In genomic region chr13:25167775-25168174, GRCh38 we compare ENCODE assay signal across 25 cellular contexts. TPM values are rescaled to one million over a fixed set of nuclear protein-coding genes. Genes with fewer than 3 reads are reported as not detected.
DNase-seq lines count a peak whose midpoint lies in the region; ATAC-seq, FAIRE-seq and TF ChIP-seq lines count a peak whose summit lies in the region.
"Had no signal": no experiment of that assay in that cellular context is flagged by ENCODE, and none has a peak within 500 bp of the region (broad histone marks: within the 10 kb centered on the region; RNA-seq: fewer than 3 reads in every experiment).

No MANE protein-coding gene starts in this region.

- CTCF ChIA-PET in A673 (lab: Charles Lee): no interaction called here

- peaks cover 42% of the 10 kb centered on the region for H3K36me3 ChIP-seq in A673 (ENCODE audit: insufficient read depth, low read length, poor library complexity, severe bottlenecking)
- H3K36me3 ChIP-seq: BE2C, HAP-1, SJSA1 had no signal

- ATAC-seq in left cardiac atrium: no peak
- ATAC-seq: Panc1 had no signal

- H3K4me3 Mint-ChIP-seq in brain: peak overlapping the region; percentile 90 to 95 (median 92)
- H3K4me3 Mint-ChIP-seq: CD4-positive, CD25-positive, alpha-beta regulatory T cell had no signal

- peak; percentile 56 for FAIRE-seq in islet of Langerhans (lab: Jason Lieb, UNC)
- FAIRE-seq: HTR-8/SVneo had no signal

- peak overlapping the region; percentile 96 for H3K27ac ChIP-seq in A673 (ENCODE audit: low read depth, low read length, poor library complexity, severe bottlenecking)
- H3K27ac ChIP-seq: SJSA1 had no signal

- BruUV-seq in A673 (replicated peaks; lab: Mats Ljungman, UMichigan): no TSS peak

- TF ChIP-seq CTCF in A673 (conservative IDR thresholded peaks at IDR 0.05; ENCODE audit: low read depth, low read length) (no peak), brain (conservative IDR thresholded peaks at IDR 0.05) (no peak)

- H3K27me3 ChIP-seq in A673 (replicated peaks; ENCODE audit: insufficient read depth, low read depth, low read length, poor library complexity): no peaks in the 10 kb centered on the region

- peaks cover 7% of the 10 kb centered on the region for H3K4me1 ChIP-seq in A673 (ENCODE audit: insufficient read depth, low read length, poor library complexity, severe bottlenecking)
- H3K4me1 ChIP-seq: BE2C had no signal

- H3K9me3 Mint-ChIP-seq in brain: peaks cover 0 to 13% (median 6%) of the 10 kb centered on the region in 5 experiments

- peaks cover 31% of the 10 kb centered on the region for H3K27me3 Mint-ChIP-seq in brain

- DNase-seq in A673 (ENCODE audit: low spot score): peak; percentile 38
- peak; percentile 48 for DNase-seq in NCI-H526 treated with DMSO at 0.1 percent for 48 hours (lab: John Stamatoyannopoulos, UW)
- no peak for DNase-seq in activated CD4-positive, alpha-beta T cell treated with anti-CD3 and anti-CD28 coated beads, Interleukin-2, amount 50 U/mL, for 1 hour
- no peak for DNase-seq in left cardiac atrium
- DNase-seq in NCI-H128 (lab: John Stamatoyannopoulos, UW; ENCODE audit: unreplicated experiment): no peak
- no peak for DNase-seq in kidney glomerular epithelial cell (lab: John Stamatoyannopoulos, UW)
- DNase-seq: BE2C; CD4-positive, CD25-positive, alpha-beta regulatory T cell; COR-L47; GDM1; IMR-90; Karpas-422; NCI-H1048; NCI-H1436 treated with DMSO at 0.1 percent for 48 hours; NCI-H2029 treated with DMSO at 0.1 percent for 48 hours; NCI-H446 treated with DMSO at 0.1 percent for 48 hours; NCI-H774 had no signal

- peaks cover 68% of the 10 kb centered on the region for H3K4me1 Mint-ChIP-seq in brain

- intact Hi-C loops in A673 (cut with micrococcal nuclease; ENCODE audit: unreplicated experiment) (loop anchor here (5.0 kb wide), 1 partner anchor 35 kb away; no protein-coding TSS in a partner anchor), left cardiac atrium (cut with DNase I) (no loop called here)

- H3K9me3 ChIP-seq in A673 (ENCODE audit: low read depth, low read length, poor library complexity, severe bottlenecking): no peaks in the 10 kb centered on the region
- H3K9me3 ChIP-seq: BE2C, HAP-1, SJSA1 had no signal

- POLR2A ChIA-PET in A673 (lab: Charles Lee; ENCODE audit: low non-redundant PET): no interaction called here

- peak overlapping the region; percentile 75 for H3K4me3 ChIP-seq in A673 (ENCODE audit: low read depth, low read length, poor library complexity, severe bottlenecking)
- H3K4me3 ChIP-seq: HAP-1, SJSA1 had no signal

- H3K36me3 Mint-ChIP-seq in brain: peaks cover 24% of the 10 kb centered on the region
- H3K36me3 Mint-ChIP-seq: CD4-positive, CD25-positive, alpha-beta regulatory T cell had no signal

- H3K27ac Mint-ChIP-seq in brain: peak overlapping the region; percentile 43 to 99 (median 95)
- H3K27ac Mint-ChIP-seq: CD4-positive, CD25-positive, alpha-beta regulatory T cell had no signal

RNA-seq across cellular contexts. Expression of gene AMER2, which starts 4.3 kb away (rescaled TPM):
- total RNA-seq in A673 (2021): 49.7 and 70.6 TPM in 2 replicates
- polyA plus RNA-seq in brain (ENCODE audit: insufficient read depth, low read depth, low replicate concordance): 18.8 TPM
- not detected for total RNA-seq in left cardiac atrium
- total RNA-seq: A172; CD4-positive, CD25-positive, alpha-beta regulatory T cell; IMR-90; MCF 10A; SJSA1 had no signal
- polyA plus RNA-seq: CD4-positive, CD25-positive, alpha-beta regulatory T cell; IMR-90 had no signal

Comparison
In these comparisons a context has a peak if more than half of its experiments do, and no peak if none do; other contexts are left out.
1. DNase-seq: peak in A673 (single experiment) and NCI-H526 treated with DMSO at 0.1 percent for 48 hours (single experiment); none in activated CD4-positive, alpha-beta T cell treated with anti-CD3 and anti-CD28 coated beads, Interleukin-2, amount 50 U/mL, for 1 hour (single experiment), left cardiac atrium (single experiment), NCI-H128 (single experiment) and kidney glomerular epithelial cell (single experiment).
2. RNA of gene AMER2, which starts 4.3 kb away (total RNA-seq): 49.7 to 70.6 TPM in A673; not detected in left cardiac atrium; every median in the first group is over 10 times any median in the second.